13 cellular contexts compared by ENCODE assay signal in the genomic region with DNA sequence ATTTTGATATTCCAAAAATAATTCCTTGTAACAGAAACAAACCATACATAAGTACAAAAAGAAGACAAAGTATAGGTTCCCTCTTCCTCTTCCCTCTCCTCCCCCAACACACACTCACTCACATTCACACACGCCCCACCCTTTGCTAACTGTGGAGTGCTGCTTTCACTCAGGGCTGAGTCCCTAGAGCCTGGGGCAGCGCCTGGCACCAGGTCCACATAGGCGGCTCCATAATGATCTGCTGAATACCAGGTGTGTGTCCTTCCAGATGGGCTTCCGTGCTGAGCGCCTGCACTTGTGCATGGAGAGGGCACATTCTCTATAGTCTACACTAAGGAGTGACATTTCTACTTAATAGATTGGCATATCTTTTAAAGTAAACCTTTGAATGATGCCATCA. TPM values are rescaled to one million over a fixed set of nuclear protein-coding genes. Genes with fewer than 3 reads are reported as not detected.
DNase-seq lines count a peak whose midpoint lies in the region; ATAC-seq lines count a peak whose summit lies in the region.
"Had no signal": no experiment of that assay in that cellular context is flagged by ENCODE, and none has a peak within 500 bp of the region (broad histone marks: within the 10 kb centered on the region; RNA-seq: fewer than 3 reads in every experiment).

No MANE protein-coding gene starts in this region.

- H3K4me1 ChIP-seq in BLaER1, result peaks cover 83% of the 10 kb centered on the region
- H3K4me1 ChIP-seq in CD4-positive, alpha-beta memory T cell (ENCODE audit: insufficient read depth, low read length), result peaks cover 84% of the 10 kb centered on the region
- H3K4me1 ChIP-seq: Caco-2 had no signal

- H3K9me3 ChIP-seq in BLaER1, result peaks cover 5% of the 10 kb centered on the region; the same call in 1 of the 2 replicates
- H3K9me3 ChIP-seq in CD4-positive, alpha-beta memory T cell (ENCODE audit: control insufficient read depth in 1 of 2, low read length in 2 of 2), result no peaks in the 10 kb centered on the region
- H3K9me3 ChIP-seq: Caco-2, Peyer's patch, tibial artery had no signal

- H3K36me3 Mint-ChIP-seq in CD4-positive, alpha-beta memory T cell, result peaks cover 4 to 39% of the 10 kb centered on the region in 2 donors
- H3K36me3 Mint-ChIP-seq in activated CD4-positive, alpha-beta memory T cell treated with anti-CD3 and anti-CD28 coated beads for 36 hours, result peaks cover 4% of the 10 kb centered on the region

- H3K9me3 Mint-ChIP-seq in CD4-positive, alpha-beta memory T cell, result peaks cover 0 to 1% (median 0%) of the 10 kb centered on the region in 8 donors
- H3K9me3 Mint-ChIP-seq in activated CD4-positive, alpha-beta memory T cell treated with anti-CD3 and anti-CD28 coated beads for 36 hours, result no peaks in the 10 kb centered on the region

- intact Hi-C loops in CD4-positive, alpha-beta memory T cell (cut with micrococcal nuclease), result loop anchor here (5.0 kb wide), 1 partner anchor 67 kb away; no protein-coding TSS in a partner anchor
- intact Hi-C loops in activated CD4-positive, alpha-beta memory T cell treated with anti-CD3 and anti-CD28 coated beads for 36 hours (cut with micrococcal nuclease), result no loop called here

- CTCF ChIA-PET in CD4-positive, alpha-beta memory T cell (lab: Charles Lee; ENCODE audit: partially characterized antibody), result no interaction called here
- CTCF ChIA-PET in activated CD4-positive, alpha-beta memory T cell treated with anti-CD3 and anti-CD28 coated beads for 36 hours (lab: Charles Lee), result no interaction called here

- no peaks in the 10 kb centered on the region for H3K27me3 ChIP-seq in BLaER1
- H3K27me3 ChIP-seq in CD4-positive, alpha-beta memory T cell (ENCODE audit: insufficient read depth, low read length), result no peaks in the 10 kb centered on the region
- no peaks in the 10 kb centered on the region for H3K27me3 ChIP-seq in layer of hippocampus (ENCODE audit: control insufficient read depth, insufficient read depth, low read length)
- H3K27me3 ChIP-seq: Peyer's patch, tibial artery had no signal

- peaks cover 69 to 93% (median 80%) of the 10 kb centered on the region in 4 donors for H3K4me1 Mint-ChIP-seq in CD4-positive, alpha-beta memory T cell
- H3K4me1 Mint-ChIP-seq in activated CD4-positive, alpha-beta memory T cell treated with anti-CD3 and anti-CD28 coated beads for 36 hours (ENCODE audit: low read depth), result peaks cover 76% of the 10 kb centered on the region

- POLR2A ChIA-PET in CD4-positive, alpha-beta memory T cell (lab: Charles Lee; ENCODE audit: partially characterized antibody), result interaction anchor here (1.0 to 3.4 kb wide), 5 partner anchors 9 to 55 kb away, joined by 3 to 17 read pairs (median 4); no protein-coding TSS in a partner anchor
- POLR2A ChIA-PET in activated CD4-positive, alpha-beta memory T cell treated with anti-CD3 and anti-CD28 coated beads for 36 hours (lab: Charles Lee), result no interaction called here

- no peak for ATAC-seq in HG02610 (IDR thresholded peaks at IDR 0.05; ENCODE audit: unreplicated experiment)
- ATAC-seq in HG03135 (IDR thresholded peaks at IDR 0.05; ENCODE audit: unreplicated experiment), result no peak

- peaks cover 81% of the 10 kb centered on the region for H4K20me1 ChIP-seq in BLaER1

- H3K36me3 ChIP-seq in BLaER1, result peaks cover 32% of the 10 kb centered on the region
- H3K36me3 ChIP-seq in CD4-positive, alpha-beta memory T cell (ENCODE audit: insufficient read depth, low read length), result peaks cover under 1% of the 10 kb centered on the region
- H3K36me3 ChIP-seq: Peyer's patch, tibial artery had no signal

- peak overlapping the region; percentile 94 to 100 (median 98) for H3K4me3 Mint-ChIP-seq in CD4-positive, alpha-beta memory T cell
- H3K4me3 Mint-ChIP-seq in activated CD4-positive, alpha-beta memory T cell treated with anti-CD3 and anti-CD28 coated beads for 36 hours, result peak overlapping the region; percentile 81

- H3K9ac ChIP-seq in BLaER1, result no peak overlapping the region

- peak overlapping the region; percentile 75 to 96 (median 92) for H3K27ac Mint-ChIP-seq in CD4-positive, alpha-beta memory T cell
- peak overlapping the region; percentile 77 for H3K27ac Mint-ChIP-seq in activated CD4-positive, alpha-beta memory T cell treated with anti-CD3 and anti-CD28 coated beads for 36 hours

- H3K27me3 Mint-ChIP-seq in CD4-positive, alpha-beta memory T cell, result no peaks in the 10 kb centered on the region
- no peaks in the 10 kb centered on the region for H3K27me3 Mint-ChIP-seq in activated CD4-positive, alpha-beta memory T cell treated with anti-CD3 and anti-CD28 coated beads for 36 hours

- peak overlapping the region; percentile 100 for H3K4me2 ChIP-seq in BLaER1

- DNase-seq in CD4-positive, alpha-beta memory T cell, result peak in 1 of 5 donors; percentile 19
- peak; percentile 34 for DNase-seq in activated CD4-positive, alpha-beta memory T cell treated with anti-CD3 and anti-CD28 coated beads for 36 hours
- DNase-seq in NCI-H1694 treated with DMSO at 0.1 percent for 48 hours (lab: John Stamatoyannopoulos, UW) (no peak), OCI-M2 (lab: John Stamatoyannopoulos, UW; ENCODE audit: unreplicated experiment) (no peak)
- DNase-seq: Caco-2, kidney glomerular epithelial cell, NCI-H2171, tibial artery had no signal

- H3K4me3 ChIP-seq in BLaER1, result no peak overlapping the region
- peak overlapping the region in 1 of 2 donors; percentile 89 for H3K4me3 ChIP-seq in CD4-positive, alpha-beta memory T cell (ENCODE audit: low read length in 2 of 2)
- H3K4me3 ChIP-seq: Peyer's patch, tibial artery had no signal

- H3K27ac ChIP-seq in BLaER1 (no peak overlapping the region), layer of hippocampus (ENCODE audit: low read depth, low read length) (peak overlapping the region; percentile 5)
- peak overlapping the region; percentile 72 for H3K27ac ChIP-seq in CD4-positive, alpha-beta memory T cell (ENCODE audit: low read depth, low read length)
- H3K27ac ChIP-seq: tibial artery had no signal

RNA-seq across cellular contexts. Expression of gene SEMA4D, which starts 3.7 kb away (rescaled TPM):
- total RNA-seq in CD4-positive, alpha-beta memory T cell, result 100 to 1,000 TPM; 393 to 410 TPM
- 100 to 1,000 TPM in 1 of 2 donors, 10 to 100 TPM in 1; 49.5 to 166 TPM for polyA plus RNA-seq in CD4-positive, alpha-beta memory T cell
- 100 to 1,000 TPM; 159 to 161 TPM for total RNA-seq in activated CD4-positive, alpha-beta memory T cell treated with anti-CD3 and anti-CD28 coated beads for 36 hours
